In the genomic region with DNA sequence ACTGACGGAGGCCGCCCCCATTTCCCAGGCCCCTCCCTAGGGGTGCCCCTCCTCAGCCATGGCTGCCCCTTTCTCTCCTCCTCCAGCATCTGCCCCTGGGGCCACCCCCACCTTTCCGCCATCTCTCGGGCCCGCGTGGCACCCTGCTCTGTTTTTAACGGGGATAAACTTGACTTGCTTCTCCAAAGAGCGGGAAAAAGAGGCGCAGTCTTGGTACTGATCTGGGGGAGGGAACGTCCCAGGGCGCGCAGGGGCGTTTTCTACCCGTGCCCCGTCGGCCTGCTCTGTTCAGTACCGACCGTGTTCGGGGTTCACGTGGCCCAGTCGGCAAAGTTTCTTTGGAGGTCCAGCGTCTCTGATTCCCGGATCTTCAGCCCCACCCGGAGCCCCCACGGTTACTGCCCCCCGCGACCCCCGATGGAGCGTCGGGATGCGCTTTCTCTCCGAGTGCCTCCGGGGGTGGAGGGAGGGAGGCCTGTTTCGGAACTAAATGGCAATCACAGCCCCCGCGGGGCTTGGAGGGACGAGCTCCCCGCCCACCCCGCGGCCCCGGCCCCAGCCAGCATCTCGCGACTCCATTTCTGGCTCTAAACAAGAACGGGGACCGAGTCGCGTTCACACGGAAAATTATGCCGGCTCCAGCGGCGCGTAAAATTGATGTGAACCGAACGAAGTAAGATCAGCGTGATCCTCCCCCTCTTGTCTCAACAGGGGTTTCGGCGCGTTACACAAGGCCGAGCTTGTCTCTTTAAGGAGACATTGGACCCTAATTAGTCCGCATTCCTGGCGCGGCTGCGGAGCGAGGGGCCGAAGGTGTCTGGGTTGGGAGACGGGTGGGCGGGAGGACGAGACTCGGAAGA, we compare ENCODE assay signal across 8 cellular contexts. TPM values are rescaled to one million over a fixed set of nuclear protein-coding genes. Genes with fewer than 3 reads are reported as not detected.
DNase-seq lines count a peak whose midpoint lies in the region; ATAC-seq, FAIRE-seq and TF ChIP-seq lines count a peak whose summit lies in the region.

No MANE protein-coding gene starts in this region.

- H3K36me3 ChIP-seq in BJ (ENCODE audit: control insufficient read depth, insufficient read depth, low read length) (no peaks in the 10 kb centered on the region), WERI-Rb-1 (no peaks in the 10 kb centered on the region), HepG2 (replicated peaks in 1 of 2; ENCODE audit: control insufficient read depth in 1 of 2, insufficient read depth in 2 of 2, low read length in 2 of 2) (no peaks in the 10 kb centered on the region)

- CTCF ChIA-PET in BJ (lab: Yijun Ruan, JAX): interaction anchor here (1.4 kb wide), 1 partner anchor 442 kb away, joined by 5 read pairs; no protein-coding TSS in a partner anchor
- CTCF ChIA-PET in HepG2 (lab: Yijun Ruan, JAX; ENCODE audit: low intra/inter-chr PET ratio, low total read pairs): no interaction called here

- DNase-seq in BJ (ENCODE audit: low read depth) (no peak), HFFc6 (peak; percentile 59), WERI-Rb-1 (peak; percentile 47), chondrocyte (ENCODE audit: low spot score) (peak; percentile 89), HepG2 (ENCODE audit: low spot score) (no peak), foreskin melanocyte (no peak)
- peak; percentile 14 for DNase-seq in stimulated activated CD8-positive, alpha-beta memory T cell treated with anti-CD3 and anti-CD28 coated beads, Interleukin-12 subunit alpha, Interleukin-12 subunit beta, amount 100 ng/mL, for 1 hour (ENCODE audit: low read depth)

- H3K4me3 ChIP-seq in BJ (ENCODE audit: low read depth, low read length): peak overlapping the region; percentile 85
- peak overlapping the region; percentile 53 for H3K4me3 ChIP-seq in WERI-Rb-1 (ENCODE audit: low read depth, low read length)
- H3K4me3 ChIP-seq in HepG2 (replicated peaks in 1 of 3; ENCODE audit: insufficient read depth in 1 of 3, low read depth in 2 of 3, low read length in 3 of 3): peak overlapping the region; percentile 51 to 67 (median 52); a peak in 5 of 6 replicates

- 0 out of 2 replicates have a peak, but pooled peaks have one; percentile 5 for TF ChIP-seq CTCF in BJ (IDR thresholded peaks at IDR 0.05; ENCODE audit: insufficient read depth, low read depth, low read length)
- no peak for TF ChIP-seq CTCF in HFFc6 (IDR thresholded peaks at IDR 0.05)
- no peak for TF ChIP-seq CTCF in WERI-Rb-1 (IDR thresholded peaks at IDR 0.05; ENCODE audit: low read depth, low read length)
- TF ChIP-seq CTCF in chondrocyte (IDR thresholded peaks at IDR 0.05): peak; percentile 6
- TF ChIP-seq CTCF in HepG2 (CRISPR knock-in tag; IDR thresholded peaks at IDR 0.05): no peak

- H3K36me3 Mint-ChIP-seq in HFFc6 (ENCODE audit: low read depth) (peaks cover 22% of the 10 kb centered on the region), chondrocyte (ENCODE audit: low read depth) (peaks cover 1% of the 10 kb centered on the region)

- H3K4me1 Mint-ChIP-seq in HFFc6 (ENCODE audit: low read depth): peaks cover 12% of the 10 kb centered on the region
- H3K4me1 Mint-ChIP-seq in chondrocyte (ENCODE audit: low read depth): peaks cover 25% of the 10 kb centered on the region

- H3K9me3 Mint-ChIP-seq in HFFc6 (no peaks in the 10 kb centered on the region), chondrocyte (ENCODE audit: low read depth) (no peaks in the 10 kb centered on the region)

- no peak overlapping the region for H3K9ac ChIP-seq in HepG2 (ENCODE audit: insufficient read depth, low read depth, low read length)

- H4K20me1 ChIP-seq in HepG2 (ENCODE audit: insufficient read depth, low read length): no peaks in the 10 kb centered on the region; the same call in 1 of the 2 replicates

- BruUV-seq in HepG2 (replicated peaks; lab: Mats Ljungman, UMichigan): no TSS peak

- no peaks in the 10 kb centered on the region for H3K79me2 ChIP-seq in HepG2 (ENCODE audit: insufficient read depth, low read length)

- H3K27ac Mint-ChIP-seq in HFFc6: no peak overlapping the region
- H3K27ac Mint-ChIP-seq in chondrocyte (ENCODE audit: unreplicated experiment): peak overlapping the region; percentile 77

- no peak for FAIRE-seq in HepG2 (lab: Jason Lieb, UNC)

- no peak overlapping the region for H3K4me3 Mint-ChIP-seq in HFFc6
- no peak overlapping the region for H3K4me3 Mint-ChIP-seq in chondrocyte (ENCODE audit: unreplicated experiment)

- no peak for TF ChIP-seq RAD21 in HepG2 (CRISPR knock-in tag; IDR thresholded peaks at IDR 0.05)

- peaks cover 5% of the 10 kb centered on the region; the same call in 1 of the 2 replicates for H3K4me1 ChIP-seq in HepG2 (ENCODE audit: insufficient read depth, low read length)

- intact Hi-C loops in HepG2 (cut with micrococcal nuclease; ENCODE audit: unreplicated experiment): loop anchor here (5.0 kb wide), 1 partner anchor 102 kb away; no protein-coding TSS in a partner anchor

- in situ Hi-C loops in HepG2 (cut with HindIII; ENCODE audit: extremely low pct_ligation_motif_present, low pct_unique_long_range_greater_than_20kb): no loop called here

- no peak for TF ChIP-seq POLR2A in HepG2 (IDR thresholded peaks at IDR 0.05; ENCODE audit: insufficient read depth in 1 of 2, low read depth in 2 of 2, low read length in 2 of 2)

- H3K9me3 ChIP-seq in WERI-Rb-1 (ENCODE audit: severe bottlenecking): no peaks in the 10 kb centered on the region
- no peaks in the 10 kb centered on the region for H3K9me3 ChIP-seq in HepG2 (ENCODE audit: low read length)

- POLR2A ChIA-PET in BJ (lab: Charles Lee): interaction anchor here (0.7 to 1.0 kb wide), 5 partner anchors 40 to 1274 kb away, joined by 3 to 16 read pairs (median 4); partner anchors contain the start of gene PSAT1
- POLR2A ChIA-PET in HepG2 (lab: Yijun Ruan, JAX): no interaction called here

- H3K27ac ChIP-seq in WERI-Rb-1 (peak overlapping the region; percentile 65), HepG2 (ENCODE audit: extremely low read length, insufficient read depth, low read length) (no peak overlapping the region)

- ATAC-seq in HepG2: no peak; the same call in 2 of the 3 replicates
- no peak for ATAC-seq in GM19467 (IDR thresholded peaks at IDR 0.05; ENCODE audit: unreplicated experiment)

- H3K27me3 Mint-ChIP-seq in HFFc6 (ENCODE audit: insufficient read depth) (no peaks in the 10 kb centered on the region; the same call in none of the 2 replicates), chondrocyte (ENCODE audit: low read depth) (no peaks in the 10 kb centered on the region)

- peak overlapping the region; percentile 76 for H3K4me2 ChIP-seq in HepG2 (ENCODE audit: low read depth, low read length)

- H2AFZ ChIP-seq in HepG2 (ENCODE audit: low read length): no peak overlapping the region

- WGBS in HepG2 (ENCODE audit: low lambda C conversion rate): 2% methylated on average over 33 of the region's 69 CpGs

- H3K27me3 ChIP-seq in BJ (ENCODE audit: control insufficient read depth, insufficient read depth, low read length) (no peaks in the 10 kb centered on the region; the same call in 1 of the 2 replicates), WERI-Rb-1 (ENCODE audit: insufficient read depth, low read depth, severe bottlenecking) (no peaks in the 10 kb centered on the region), HepG2 (ENCODE audit: control insufficient read depth in 1 of 2, insufficient read depth in 2 of 2, low read length in 2 of 2) (peaks cover 4 to 43% of the 10 kb centered on the region in 2 experiments; a peak in 4 of 5 replicates)

- TF ChIP-seq EP300 in HepG2 (IDR thresholded peaks at IDR 0.05; ENCODE audit: low read depth in 2 of 2, low read length in 2 of 2): no peak
- TF ChIP-seq EP300 in HepG2 (CRISPR knock-in tag; IDR thresholded peaks at IDR 0.05; ENCODE audit: borderline replicate concordance): no peak

TF ChIP-seq in HepG2, 621 proteins besides CTCF, POLR2A, EP300 and RAD21 (continues in another document):
- TF ChIP-seq, protein P1, sequence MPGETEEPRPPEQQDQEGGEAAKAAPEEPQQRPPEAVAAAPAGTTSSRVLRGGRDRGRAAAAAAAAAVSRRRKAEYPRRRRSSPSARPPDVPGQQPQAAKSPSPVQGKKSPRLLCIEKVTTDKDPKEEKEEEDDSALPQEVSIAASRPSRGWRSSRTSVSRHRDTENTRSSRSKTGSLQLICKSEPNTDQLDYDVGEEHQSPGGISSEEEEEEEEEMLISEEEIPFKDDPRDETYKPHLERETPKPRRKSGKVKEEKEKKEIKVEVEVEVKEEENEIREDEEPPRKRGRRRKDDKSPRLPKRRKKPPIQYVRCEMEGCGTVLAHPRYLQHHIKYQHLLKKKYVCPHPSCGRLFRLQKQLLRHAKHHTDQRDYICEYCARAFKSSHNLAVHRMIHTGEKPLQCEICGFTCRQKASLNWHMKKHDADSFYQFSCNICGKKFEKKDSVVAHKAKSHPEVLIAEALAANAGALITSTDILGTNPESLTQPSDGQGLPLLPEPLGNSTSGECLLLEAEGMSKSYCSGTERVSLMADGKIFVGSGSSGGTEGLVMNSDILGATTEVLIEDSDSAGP (CRISPR knock-in tag; IDR thresholded peaks at IDR 0.05; ENCODE audit: borderline replicate concordance): peak; percentile 67; the same call in 1 of the 2 replicates

RNA-seq across cellular contexts. Expression of gene TLE4, which starts 1.1 kb away (rescaled TPM):
- polyA plus RNA-seq in BJ (2011; rRNA removed) (152 and 154 TPM in 2 replicates), HepG2 (2011; rRNA removed) (2.3 and 2.9 TPM in 2 replicates)
- 262 and 397 TPM in 2 replicates for polyA minus RNA-seq in BJ (2011; rRNA and poly(A)+ RNA removed)
- 100 to 1,000 TPM; 126 to 186 (median 139) TPM for total RNA-seq in HFFc6 (2021; fragmentation: NEBNext Ultra II Directional; extraction: Animal tissue kit (Norgen Biotek cat#: 25700))
- total RNA-seq in chondrocyte (62.3 to 82.5 TPM (median 66.0 TPM) in 3 replicates), HepG2 (2016; rRNA removed; fragmentation: Illumina TruSeq; extraction: Trizol) (0.94 and 2.0 TPM in 2 replicates)
- 0.71 and 1.3 TPM in 2 replicates for total RNA-seq in HepG2 (2016; cell fraction: cytosol; rRNA removed; fragmentation: Illumina TruSeq; extraction: Trizol; ENCODE audit: low read depth)
- 1.0 and 1.9 TPM in 2 replicates for total RNA-seq in HepG2 (2016; cell fraction: insoluble cytoplasmic fraction; rRNA removed; fragmentation: Illumina TruSeq; extraction: Trizol)
- total RNA-seq in HepG2 (2016; cell fraction: membrane; rRNA removed; fragmentation: Illumina TruSeq; extraction: Trizol): 0.96 and 1.1 TPM in 2 replicates
- total RNA-seq in HepG2 (2016; cell fraction: nucleus; rRNA removed; fragmentation: Illumina TruSeq; extraction: Trizol): 3.1 and 5.0 TPM in 2 replicates
- polyA plus RNA-seq in HepG2 (2011; cell fraction: cytosol; rRNA removed): 1.8 and 2.0 TPM in 2 replicates
- 3.7 and 4.2 TPM in 2 replicates for polyA plus RNA-seq in HepG2 (2011; cell fraction: nucleus; rRNA removed)
- 0.58 and 1.0 TPM in 2 replicates for polyA plus RNA-seq in HepG2 (2012)
- polyA plus RNA-seq in HepG2 (2016; cell fraction: cytosol; fragmentation: Illumina TruSeq; extraction: Trizol; ENCODE audit: low read depth): 0.06 and 0.07 TPM in 2 replicates
- 0.97 and 1.4 TPM in 2 replicates for polyA plus RNA-seq in HepG2 (2016; cell fraction: insoluble cytoplasmic fraction; fragmentation: Illumina TruSeq; extraction: Trizol; ENCODE audit: low read depth)
- polyA plus RNA-seq in HepG2 (2016; cell fraction: membrane; fragmentation: Illumina TruSeq; extraction: Trizol; ENCODE audit: low read depth): 0.12 and 0.19 TPM in 2 replicates
- polyA plus RNA-seq in HepG2 (2016; cell fraction: nucleus; fragmentation: Illumina TruSeq; extraction: Trizol; ENCODE audit: insufficient read depth, low read depth): 1.5 and 2.1 TPM in 2 replicates
- polyA minus RNA-seq in HepG2 (2011; rRNA and poly(A)+ RNA removed; ENCODE audit: low replicate concordance): 3.7 and 8.5 TPM in 2 replicates
- polyA minus RNA-seq in HepG2 (2011; cell fraction: cytosol; rRNA and poly(A)+ RNA removed): 2.8 and 3.2 TPM in 2 replicates
- polyA minus RNA-seq in HepG2 (2011; cell fraction: nucleus; rRNA and poly(A)+ RNA removed): 14.2 and 18.7 TPM in 2 replicates

Comparison
In these comparisons a context has a peak if more than half of its experiments do, and no peak if none do; other contexts are left out.
1. DNase-seq: peak in HFFc6 (single experiment), WERI-Rb-1 (single experiment), chondrocyte (single experiment) and stimulated activated CD8-positive, alpha-beta memory T cell treated with anti-CD3 and anti-CD28 coated beads, Interleukin-12 subunit alpha, Interleukin-12 subunit beta, amount 100 ng/mL, for 1 hour (single experiment); none in BJ (single experiment), HepG2 (single experiment) and foreskin melanocyte (single experiment).
2. CTCF ChIP-seq: peak in BJ (single experiment) and chondrocyte (single experiment); none in HFFc6 (single experiment), WERI-Rb-1 (single experiment) and HepG2 (single experiment).
3. RNA of gene TLE4, which starts 1.1 kb away (total RNA-seq): 126 to 186 TPM in HFFc6 and 62.3 to 82.5 TPM in chondrocyte; 0.71 to 5.0 TPM in HepG2; every median in the first group is over 10 times any median in the second.
4. Peak in every context shown above with its lines, with median percentiles within 50 percentile points of each other: H3K4me3 ChIP-seq.